In genomic region chr17:75940727-75941441, GRCh38 we compare ENCODE assay signal across 8 cellular contexts. TPM values are rescaled to one million over a fixed set of nuclear protein-coding genes. Genes with fewer than 3 reads are reported as not detected.
DNase-seq lines count a peak whose midpoint lies in the region; ATAC-seq, FAIRE-seq and TF ChIP-seq lines count a peak whose summit lies in the region.

TSS of gene FBF1 (minus strand) at chr17:75941042. CDS start at chr17:75938149, 2,893 bp downstream.

- peak within 1 kb of the TSS; percentile 92 for H3K4me3 Mint-ChIP-seq in astrocyte (ENCODE audit: unreplicated experiment)

- H3K27me3 ChIP-seq in astrocyte (ENCODE audit: insufficient read depth, low read length) (no peaks in the 10 kb centered on the region), rectal smooth muscle tissue (ENCODE audit: control insufficient read depth, insufficient read depth, low read length) (no peaks in the 10 kb centered on the region), aorta (ENCODE audit: control insufficient read depth in 1 of 2, insufficient read depth in 2 of 2, low read length in 1 of 2) (no peaks in the 10 kb centered on the region)

- no peak for FAIRE-seq in astrocyte (lab: Jason Lieb, UNC)

- peak within 1 kb of the TSS; percentile 93 for H3K4me2 ChIP-seq in astrocyte (ENCODE audit: low read length)

- peak within 1 kb of the TSS; percentile 85 for H2AFZ ChIP-seq in astrocyte (ENCODE audit: low read depth, low read length)

- H3K4me1 Mint-ChIP-seq in astrocyte (ENCODE audit: low read depth, unreplicated experiment) = peaks cover 7% of the 10 kb centered on the region

- H3K27ac ChIP-seq in astrocyte (ENCODE audit: low read depth, low read length) = peak within 1 kb of the TSS; percentile 75
- peak within 1 kb of the TSS; percentile 48 for H3K27ac ChIP-seq in rectal smooth muscle tissue (ENCODE audit: low read depth, low read length)
- no peak within 1 kb of the TSS for H3K27ac ChIP-seq in aorta (ENCODE audit: low read depth in 1 of 2, low read length in 2 of 2)

- no peaks in the 10 kb centered on the region for H4K20me1 ChIP-seq in astrocyte (ENCODE audit: insufficient read depth, low read length)

- H3K79me2 ChIP-seq in astrocyte (ENCODE audit: insufficient read depth, low read length) = no peaks in the 10 kb centered on the region

- peak; percentile 96 for ATAC-seq in GM18502 (IDR thresholded peaks at IDR 0.05; ENCODE audit: poor library complexity, unreplicated experiment)
- peak; percentile 86 for ATAC-seq in HG02973 (IDR thresholded peaks at IDR 0.05; ENCODE audit: unreplicated experiment)
- ATAC-seq in aorta (ENCODE audit: low FRiP score) = peak; percentile 98

- H3K9me3 ChIP-seq in astrocyte (ENCODE audit: insufficient read depth, low read depth, low read length) = no peaks in the 10 kb centered on the region
- H3K9me3 ChIP-seq in aorta (ENCODE audit: control insufficient read depth, low read length) = no peaks in the 10 kb centered on the region

- H3K27ac Mint-ChIP-seq in astrocyte (ENCODE audit: unreplicated experiment) = peak within 1 kb of the TSS; percentile 88

- H3K36me3 ChIP-seq in astrocyte (ENCODE audit: insufficient read depth, low read length) (peaks cover 5% of the 10 kb centered on the region), rectal smooth muscle tissue (ENCODE audit: control insufficient read depth, insufficient read depth, low read length) (peaks cover 2% of the 10 kb centered on the region), aorta (ENCODE audit: control insufficient read depth in 1 of 2, insufficient read depth in 2 of 2, low read length in 1 of 2) (no peaks in the 10 kb centered on the region)

- H3K27me3 Mint-ChIP-seq in astrocyte (ENCODE audit: low read depth, unreplicated experiment) = no peaks in the 10 kb centered on the region

- no peaks in the 10 kb centered on the region for H3K36me3 Mint-ChIP-seq in astrocyte (ENCODE audit: low read depth, unreplicated experiment)

- DNase-seq in NCI-H2029 treated with DMSO at 0.1 percent for 48 hours (lab: John Stamatoyannopoulos, UW) (peak; percentile 59), T-helper 22 cell (ENCODE audit: low read depth) (peak; percentile 82), astrocyte (ENCODE audit: low read depth) (peak; percentile 81), hepatic stellate cell (ENCODE audit: low spot score) (peak; percentile 98), aorta (peak; percentile 97 to 99)

- H3K4me3 ChIP-seq in astrocyte (ENCODE audit: insufficient read depth, low read depth, low read length) (peak within 1 kb of the TSS; percentile 84), rectal smooth muscle tissue (ENCODE audit: low read length) (peak within 1 kb of the TSS; percentile 61), aorta (ENCODE audit: low read length in 2 of 2) (peak within 1 kb of the TSS; percentile 39 to 53)

- no peak for TF ChIP-seq CTCF in astrocyte (IDR thresholded peaks at IDR 0.05; ENCODE audit: insufficient read depth, low read depth, low read length)

- 0% methylated on average over 63 of the region's 63 CpGs for WGBS in aorta, 2 donors

- H3K4me1 ChIP-seq in astrocyte (ENCODE audit: insufficient read depth, low read length) (peaks cover 5% of the 10 kb centered on the region), rectal smooth muscle tissue (ENCODE audit: control insufficient read depth, insufficient read depth, low read length) (peaks cover 3% of the 10 kb centered on the region), aorta (ENCODE audit: control insufficient read depth in 1 of 2, insufficient read depth in 2 of 2, low read length in 2 of 2) (no peaks in the 10 kb centered on the region)

- H3K9me3 Mint-ChIP-seq in astrocyte (ENCODE audit: unreplicated experiment) = no peaks in the 10 kb centered on the region

- H3K9ac ChIP-seq in astrocyte (ENCODE audit: low read length) = peak within 1 kb of the TSS; percentile 88
- H3K9ac ChIP-seq in rectal smooth muscle tissue (ENCODE audit: low read length) = peak within 1 kb of the TSS; percentile 43

- intact Hi-C loops in aorta (cut with DNase I) = no loop called here

RNA-seq across cellular contexts. Expression of gene FBF1, which starts in this region (rescaled TPM):
- total RNA-seq in astrocyte = 5.1 and 5.2 TPM in 2 replicates
- total RNA-seq in aorta = 10 to 100 TPM in 1 of 2 donors, 1 to 10 TPM in 1; 5.5 to 12.2 TPM
- 10 to 100 TPM in 1 of 2 donors, 1 to 10 TPM in 1; 1.0 to 21.6 TPM for polyA plus RNA-seq in aorta

Comparison
In these comparisons a context has a peak if more than half of its experiments do, and no peak if none do; other contexts are left out.
1. H3K27ac ChIP-seq: peak in astrocyte (single experiment) and rectal smooth muscle tissue (single experiment); none in aorta (0 of 2).
2. Peak in every context shown above with its lines, with median percentiles within 50 percentile points of each other: ATAC-seq, DNase-seq and H3K4me3 ChIP-seq.